In genomic region chr14:100192250-100192671, GRCh38 we compare ENCODE assay signal across 1 cellular context.
TF ChIP-seq lines count a peak whose summit lies in the region.

No MANE protein-coding gene starts in this region.

TF ChIP-seq in WTC11, 78 proteins besides CTCF, POLR2A, EP300 and RAD21 (continued from another document):
- TF ChIP-seq USF2 (CRISPR knock-in tag; IDR thresholded peaks at IDR 0.05) (no peak), NR2C2 (CRISPR knock-in tag; IDR thresholded peaks at IDR 0.05) (no peak; the same call in 1 of the 2 replicates)
